In genomic region chr9:97852001-97852398, GRCh38 we compare ENCODE assay signal across 14 cellular contexts. TPM values are rescaled to one million over a fixed set of nuclear protein-coding genes. Genes with fewer than 3 reads are reported as not detected.
A peak's percentile ranks its signal among the peaks of the same experiment; 100 is the strongest.
DNase-seq lines count a peak whose midpoint lies in the region; ATAC-seq lines count a peak whose summit lies in the region.
"Had no signal": no experiment of that assay in that cellular context is flagged by ENCODE, and none has a peak within 500 bp of the region (broad histone marks: within the 10 kb centered on the region; RNA-seq: fewer than 3 reads in every experiment).

No MANE protein-coding gene starts in this region.

- peaks cover 74% of the 10 kb centered on the region for H3K27me3 Mint-ChIP-seq in activated CD4-positive, alpha-beta memory T cell treated with anti-CD3 and anti-CD28 coated beads for 36 hours
- H3K27me3 Mint-ChIP-seq in activated CD4-positive, alpha-beta memory T cell treated with anti-CD3 and anti-CD28 coated beads, Interleukin-2, amount 10 ng/mL, durations not matched to agents 7 days and 5 days = peaks cover 80% of the 10 kb centered on the region

- H3K4me1 Mint-ChIP-seq in activated CD4-positive, alpha-beta memory T cell treated with anti-CD3 and anti-CD28 coated beads for 36 hours (ENCODE audit: low read depth) = peaks cover 24% of the 10 kb centered on the region
- peaks cover 27% of the 10 kb centered on the region for H3K4me1 Mint-ChIP-seq in activated CD4-positive, alpha-beta memory T cell treated with anti-CD3 and anti-CD28 coated beads, Interleukin-2, amount 10 ng/mL, durations not matched to agents 7 days and 5 days

- H3K36me3 Mint-ChIP-seq in activated CD4-positive, alpha-beta memory T cell treated with anti-CD3 and anti-CD28 coated beads for 36 hours = no peaks in the 10 kb centered on the region
- H3K36me3 Mint-ChIP-seq in activated CD4-positive, alpha-beta memory T cell treated with anti-CD3 and anti-CD28 coated beads, Interleukin-2, amount 10 ng/mL, durations not matched to agents 7 days and 5 days (ENCODE audit: low read depth) = no peaks in the 10 kb centered on the region

- CTCF ChIA-PET in activated CD4-positive, alpha-beta memory T cell treated with anti-CD3 and anti-CD28 coated beads for 36 hours (lab: Charles Lee) = interaction anchor here (1.2 kb wide), 1 partner anchor 8 kb away, joined by 4 read pairs; no protein-coding TSS in a partner anchor
- CTCF ChIA-PET in activated CD4-positive, alpha-beta memory T cell treated with anti-CD3 and anti-CD28 coated beads, Interleukin-2, amount 10 ng/mL, durations not matched to agents 7 days and 5 days (lab: Charles Lee) = no interaction called here

- H3K4me3 ChIP-seq in NT2/D1 (ENCODE audit: insufficient read length, low read depth) (peak overlapping the region; percentile 41), iPS-15b (ENCODE audit: low read depth, low read length) (peak overlapping the region; percentile 46), MG63 (no peak overlapping the region)
- H3K4me3 ChIP-seq: upper lobe of right lung had no signal

- POLR2A ChIA-PET in activated CD4-positive, alpha-beta memory T cell treated with anti-CD3 and anti-CD28 coated beads for 36 hours (lab: Charles Lee) = interaction anchor here (0.6 kb wide), 1 partner anchor 680 kb away, joined by 3 read pairs; no protein-coding TSS in a partner anchor
- POLR2A ChIA-PET in activated CD4-positive, alpha-beta memory T cell treated with anti-CD3 and anti-CD28 coated beads, Interleukin-2, amount 10 ng/mL, durations not matched to agents 7 days and 5 days (lab: Charles Lee) = no interaction called here

- H3K4me3 Mint-ChIP-seq in activated CD4-positive, alpha-beta memory T cell treated with anti-CD3 and anti-CD28 coated beads for 36 hours = peak overlapping the region; percentile 20
- no peak overlapping the region for H3K4me3 Mint-ChIP-seq in activated CD4-positive, alpha-beta memory T cell treated with anti-CD3 and anti-CD28 coated beads, Interleukin-2, amount 10 ng/mL, durations not matched to agents 7 days and 5 days

- no peak for ATAC-seq in HG02798 (IDR thresholded peaks at IDR 0.05; ENCODE audit: poor library complexity, unreplicated experiment)
- ATAC-seq: upper lobe of right lung had no signal

- intact Hi-C loops in activated CD4-positive, alpha-beta memory T cell treated with anti-CD3 and anti-CD28 coated beads for 36 hours (cut with micrococcal nuclease) = no loop called here

- H3K27me3 ChIP-seq in NT2/D1 (ENCODE audit: insufficient read depth, insufficient read length) = peaks cover 99% of the 10 kb centered on the region
- H3K27me3 ChIP-seq in iPS-15b (ENCODE audit: control insufficient read depth, insufficient read depth, low read length) = peaks cover 93% of the 10 kb centered on the region
- peaks cover 8% of the 10 kb centered on the region for H3K27me3 ChIP-seq in MG63

- DNase-seq in activated CD4-positive, alpha-beta memory T cell treated with anti-CD3 and anti-CD28 coated beads for 36 hours = no peak
- no peak for DNase-seq in activated CD4-positive, alpha-beta memory T cell treated with anti-CD3 and anti-CD28 coated beads, Interleukin-2, amount 10 ng/mL, durations not matched to agents 7 days and 5 days
- DNase-seq in NT2/D1 (ENCODE audit: low read depth, low spot score) (no peak), retina (peak; percentile 57), MG63 (no peak), NCI-H526 (lab: John Stamatoyannopoulos, UW) (no peak)
- DNase-seq: KG1, mesenchymal stem cell, NCI-H1694, NCI-H526 treated with DMSO at 0.1 percent for 48 hours had no signal

- no peaks in the 10 kb centered on the region for H3K9me3 Mint-ChIP-seq in activated CD4-positive, alpha-beta memory T cell treated with anti-CD3 and anti-CD28 coated beads for 36 hours
- no peaks in the 10 kb centered on the region for H3K9me3 Mint-ChIP-seq in activated CD4-positive, alpha-beta memory T cell treated with anti-CD3 and anti-CD28 coated beads, Interleukin-2, amount 10 ng/mL, durations not matched to agents 7 days and 5 days

- peaks cover 13% of the 10 kb centered on the region for H3K4me1 ChIP-seq in NT2/D1 (ENCODE audit: insufficient read depth, insufficient read length)
- H3K4me1 ChIP-seq in iPS-15b (ENCODE audit: control insufficient read depth, insufficient read depth, low read length) = peaks cover 4% of the 10 kb centered on the region

- H3K27ac Mint-ChIP-seq in activated CD4-positive, alpha-beta memory T cell treated with anti-CD3 and anti-CD28 coated beads for 36 hours = no peak overlapping the region
- H3K27ac Mint-ChIP-seq in activated CD4-positive, alpha-beta memory T cell treated with anti-CD3 and anti-CD28 coated beads, Interleukin-2, amount 10 ng/mL, durations not matched to agents 7 days and 5 days = no peak overlapping the region

- H3K36me3 ChIP-seq in NT2/D1 (ENCODE audit: insufficient read depth, insufficient read length, low read length) = no peaks in the 10 kb centered on the region
- no peaks in the 10 kb centered on the region for H3K36me3 ChIP-seq in iPS-15b (ENCODE audit: control insufficient read depth, insufficient read depth, low read length)
- H3K36me3 ChIP-seq in MG63 = no peaks in the 10 kb centered on the region
- H3K36me3 ChIP-seq: upper lobe of right lung had no signal

- H3K9me3 ChIP-seq in NT2/D1 (ENCODE audit: insufficient read depth, low read length) = no peaks in the 10 kb centered on the region
- H3K9me3 ChIP-seq in iPS-15b (ENCODE audit: control insufficient read depth, insufficient read depth, low read length) = no peaks in the 10 kb centered on the region
- H3K9me3 ChIP-seq in MG63 = no peaks in the 10 kb centered on the region
- H3K9me3 ChIP-seq: upper lobe of right lung had no signal

- peak overlapping the region; percentile 57 for H3K9ac ChIP-seq in NT2/D1 (ENCODE audit: insufficient read length, low read depth)
- no peak overlapping the region for H3K9ac ChIP-seq in iPS-15b (ENCODE audit: low read depth, low read length)

RNA-seq across cellular contexts. Expression of gene FOXE1, which starts 1.0 kb away (rescaled TPM):
- total RNA-seq in activated CD4-positive, alpha-beta memory T cell treated with anti-CD3 and anti-CD28 coated beads for 36 hours = not detected
- total RNA-seq in activated CD4-positive, alpha-beta memory T cell treated with anti-CD3 and anti-CD28 coated beads, Interleukin-2, amount 10 ng/mL, durations not matched to agents 7 days and 5 days = not detected
- not detected in 2 replicates for total RNA-seq in MG63 (2014; rRNA removed; shearing (Covaris generic); ENCODE audit: low replicate concordance)
- total RNA-seq: posterior vena cava, upper lobe of right lung had no signal
